28 cellular contexts compared by ENCODE assay signal in genomic region chr22:40582063-40582462, GRCh38.
"Had no signal": no experiment of that assay in that cellular context is flagged by ENCODE, and none has a peak within 500 bp of the region (broad histone marks: within the 10 kb centered on the region; RNA-seq: fewer than 3 reads in every experiment).

No MANE protein-coding gene starts in this region.

- H3K27ac Mint-ChIP-seq: activated CD4-positive, alpha-beta T cell treated with anti-CD3 and anti-CD28 coated beads, Interleukin-2, amount 10 ng/mL, durations not matched to agents 7 days and 5 days; activated naive CD4-positive, alpha-beta T cell treated with anti-CD3 and anti-CD28 coated beads, Interleukin-2, amount 10 ng/mL, durations not matched to agents 7 days and 5 days; activated naive CD8-positive, alpha-beta T cell treated with anti-CD3 and anti-CD28 coated beads, Interleukin-2, amount 10 ng/mL, durations not matched to agents 7 days and 5 days had no signal

- H3K4me3 ChIP-seq: body of pancreas, colonic mucosa, esophagus squamous epithelium, gastroesophageal sphincter, heart right ventricle had no signal

- H3K27me3 ChIP-seq: body of pancreas, colonic mucosa, esophagus squamous epithelium, gastroesophageal sphincter, heart right ventricle had no signal

- H3K36me3 ChIP-seq: colonic mucosa, esophagus squamous epithelium had no signal

- H3K4me3 Mint-ChIP-seq: activated CD4-positive, alpha-beta memory T cell treated with anti-CD3 and anti-CD28 coated beads, Interleukin-2, amount 10 ng/mL, durations not matched to agents 7 days and 5 days; activated CD4-positive, alpha-beta T cell treated with anti-CD3 and anti-CD28 coated beads, Interleukin-2, amount 10 ng/mL, durations not matched to agents 7 days and 5 days; activated naive CD4-positive, alpha-beta T cell treated with anti-CD3 and anti-CD28 coated beads, Interleukin-2, amount 10 ng/mL, durations not matched to agents 7 days and 5 days; activated naive CD8-positive, alpha-beta T cell treated with anti-CD3 and anti-CD28 coated beads, Interleukin-2, amount 10 ng/mL, durations not matched to agents 7 days and 5 days; activated T-cell treated with anti-CD3 and anti-CD28 coated beads, Interleukin-2, amount 50 U/mL, for 24 hours had no signal

- H3K4me1 ChIP-seq: body of pancreas, colonic mucosa, gastroesophageal sphincter had no signal

- H3K27ac ChIP-seq: body of pancreas, colonic mucosa, epithelial cell of prostate, esophagus squamous epithelium, gastroesophageal sphincter, heart right ventricle had no signal

- H3K9me3 ChIP-seq: body of pancreas, colonic mucosa, esophagus squamous epithelium, gastroesophageal sphincter, heart right ventricle had no signal

- ATAC-seq: body of pancreas, gastroesophageal sphincter, heart right ventricle had no signal

- H3K27me3 Mint-ChIP-seq: activated CD4-positive, alpha-beta memory T cell treated with anti-CD3 and anti-CD28 coated beads, Interleukin-2, amount 10 ng/mL, durations not matched to agents 7 days and 5 days; activated CD4-positive, alpha-beta T cell treated with anti-CD3 and anti-CD28 coated beads, Interleukin-2, amount 10 ng/mL, durations not matched to agents 7 days and 5 days; activated naive CD4-positive, alpha-beta T cell treated with anti-CD3 and anti-CD28 coated beads, Interleukin-2, amount 10 ng/mL, durations not matched to agents 7 days and 5 days; activated naive CD8-positive, alpha-beta T cell treated with anti-CD3 and anti-CD28 coated beads, Interleukin-2, amount 10 ng/mL, durations not matched to agents 7 days and 5 days; activated T-cell treated with anti-CD3 and anti-CD28 coated beads, Interleukin-2, amount 50 U/mL, for 24 hours had no signal

- DNase-seq: activated CD4-positive, alpha-beta memory T cell treated with anti-CD3 and anti-CD28 coated beads, Interleukin-2, amount 10 ng/mL, durations not matched to agents 7 days and 5 days; activated CD4-positive, alpha-beta T cell treated with anti-CD3 and anti-CD28 coated beads for 4 hours; activated CD4-positive, alpha-beta T cell treated with anti-CD3 and anti-CD28 coated beads, Interleukin-2, amount 10 ng/mL, durations not matched to agents 7 days and 5 days; activated CD4-positive, alpha-beta T cell treated with anti-CD3 and anti-CD28 coated beads, Interleukin-2, amount 50 U/mL, for 4 hours; activated CD4-positive, CD25-positive, alpha-beta regulatory T cell; activated CD4-positive, CD25-positive, alpha-beta regulatory T cell treated with anti-CD3 and anti-CD28 coated beads, Interleukin-2, amount 50 U/mL, for 72 hours; activated CD8-positive, alpha-beta memory T cell treated with anti-CD3 and anti-CD28 coated beads, Interleukin-2, amount 50 U/mL, for 48 hours; activated gamma-delta T cell; activated naive CD4-positive, alpha-beta T cell; activated naive CD4-positive, alpha-beta T cell treated with anti-CD3 and anti-CD28 coated beads, Interleukin-2, amount 10 ng/mL, durations not matched to agents 7 days and 5 days; activated naive CD8-positive, alpha-beta T cell treated with anti-CD3 and anti-CD28 coated beads, Interleukin-2, amount 10 ng/mL, durations not matched to agents 7 days and 5 days; activated T-cell treated with anti-CD3 and anti-CD28 coated beads for 4 hours; activated T-cell treated with anti-CD3 and anti-CD28 coated beads, Interleukin-2, amount 50 U/mL, for 24 hours; activated T-cell treated with anti-CD3 and anti-CD28 coated beads, Interleukin-2, amount 50 U/mL, for 72 hours; amniotic stem cell; anterior cingulate cortex; body of pancreas; caudate nucleus; cerebellar nuclear complex; colonic mucosa; effector CD8-positive, alpha-beta T cell; esophagus squamous epithelium; foreskin melanocyte; heart right ventricle; T-helper 1 cell had no signal

- H3K9me3 Mint-ChIP-seq: activated CD4-positive, alpha-beta memory T cell treated with anti-CD3 and anti-CD28 coated beads, Interleukin-2, amount 10 ng/mL, durations not matched to agents 7 days and 5 days; activated naive CD4-positive, alpha-beta T cell treated with anti-CD3 and anti-CD28 coated beads, Interleukin-2, amount 10 ng/mL, durations not matched to agents 7 days and 5 days; activated naive CD4-positive, alpha-beta T cell treated with anti-CD3 and anti-CD28 coated beads, Interleukin-2, amount 50 U/mL, for 72 hours; activated naive CD8-positive, alpha-beta T cell treated with anti-CD3 and anti-CD28 coated beads, Interleukin-2, amount 10 ng/mL, durations not matched to agents 7 days and 5 days; activated T-cell treated with anti-CD3 and anti-CD28 coated beads, Interleukin-2, amount 50 U/mL, for 24 hours had no signal
